Comparison of ENCODE assay signal across 14 cellular contexts in the genomic region with DNA sequence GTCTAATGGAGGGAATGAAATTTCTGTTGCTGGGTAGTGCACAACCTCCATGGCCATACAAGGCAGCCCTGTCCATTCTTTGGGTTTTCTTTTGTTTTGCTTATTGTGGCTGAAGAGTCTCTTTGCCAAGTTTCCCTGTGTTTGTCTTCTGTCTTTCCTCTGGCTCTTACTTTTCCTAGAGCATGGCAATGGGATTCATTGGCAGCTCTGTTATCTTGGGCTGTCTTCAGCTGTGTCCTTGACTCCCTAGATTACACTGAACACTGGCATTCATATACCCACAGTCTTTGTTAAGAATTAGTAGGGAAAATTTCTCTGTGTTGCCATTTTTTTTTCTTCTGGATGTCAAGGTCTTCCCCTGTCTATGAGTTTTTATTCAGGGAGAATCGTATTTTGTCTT. TPM values are rescaled to one million over a fixed set of nuclear protein-coding genes. Genes with fewer than 3 reads are reported as not detected.
A peak's percentile ranks its signal among the peaks of the same experiment; 100 is the strongest.
DNase-seq lines count a peak whose midpoint lies in the region; ATAC-seq and TF ChIP-seq lines count a peak whose summit lies in the region.
"Had no signal": no experiment of that assay in that cellular context is flagged by ENCODE, and none has a peak within 500 bp of the region (broad histone marks: within the 10 kb centered on the region; RNA-seq: fewer than 3 reads in every experiment).

No MANE protein-coding gene starts in this region.

- H3K4me1 ChIP-seq in heart left ventricle (peaks cover 0 to 17% (median 0%) of the 10 kb centered on the region in 12 donors), left ventricle myocardium inferior (peaks cover 6% of the 10 kb centered on the region), adrenal gland (replicated peaks in 1 of 2) (peaks cover 0 to 6% of the 10 kb centered on the region in 2 donors)

- DNase-seq in heart left ventricle (no peak), left ventricle myocardium inferior (no peak), adrenal gland (peak in 5 of 7 donors; percentile 32 to 51 (median 38)), fibroblast of pulmonary artery (ENCODE audit: low read depth) (peak; percentile 45), dorsolateral prefrontal cortex (no peak), islet precursor cell (no peak)
- DNase-seq: CD8-positive, alpha-beta T cell; COR-L47; DMS153; DMS79 treated with DMSO at 0.1 percent for 48 hours; GDM1; H7 had no signal

- no peak for TF ChIP-seq POLR2A in heart left ventricle (IDR thresholded peaks at IDR 0.05)
- TF ChIP-seq POLR2A in adrenal gland (IDR thresholded peaks at IDR 0.05) = no peak

- H3K4me3 ChIP-seq in heart left ventricle (no peak overlapping the region), left ventricle myocardium inferior (no peak overlapping the region), adrenal gland (no peak overlapping the region), fibroblast of pulmonary artery (replicated peaks; ENCODE audit: low read depth, low read length) (no peak overlapping the region), dorsolateral prefrontal cortex (no peak overlapping the region)
- H3K4me3 ChIP-seq: GM23338 had no signal

- no peaks in the 10 kb centered on the region for H3K36me3 ChIP-seq in heart left ventricle
- H3K36me3 ChIP-seq in left ventricle myocardium inferior = no peaks in the 10 kb centered on the region
- H3K36me3 ChIP-seq in adrenal gland (replicated peaks in 1 of 2) = no peaks in the 10 kb centered on the region

- H3K9me3 ChIP-seq in heart left ventricle (no peaks in the 10 kb centered on the region), left ventricle myocardium inferior (replicated peaks) (no peaks in the 10 kb centered on the region), adrenal gland (replicated peaks in 1 of 3) (no peaks in the 10 kb centered on the region)

- peak; percentile 38 to 71 (median 51) for ATAC-seq in heart left ventricle
- no peak for ATAC-seq in activated CD4-positive, CD25-positive, alpha-beta regulatory T cell treated with anti-CD3 and anti-CD28 coated beads, Interleukin-2, amount 50 U/mL, for 24 hours
- ATAC-seq: CD8-positive, alpha-beta T cell; GM23338 had no signal

- intact Hi-C loops in heart left ventricle (cut with DNase I) = loop anchor here in 1 of 10 donors (2.0 kb wide), 1 partner anchor 39 kb away; no protein-coding TSS in a partner anchor
- intact Hi-C loops in left ventricle myocardium inferior (cut with micrococcal nuclease) = no loop called here
- intact Hi-C loops in adrenal gland (cut with DNase I) = no loop called here
- intact Hi-C loops in dorsolateral prefrontal cortex (cut with DNase I) = no loop called here

- peak overlapping the region in 1 of 12 donors; percentile 22 for H3K27ac ChIP-seq in heart left ventricle
- H3K27ac ChIP-seq in left ventricle myocardium inferior (replicated peaks) = no peak overlapping the region
- H3K27ac ChIP-seq in adrenal gland = peak overlapping the region in 2 of 5 donors; percentile 16 to 40
- H3K27ac ChIP-seq in dorsolateral prefrontal cortex = no peak overlapping the region

- no peaks in the 10 kb centered on the region for H3K27me3 ChIP-seq in heart left ventricle
- no peaks in the 10 kb centered on the region for H3K27me3 ChIP-seq in left ventricle myocardium inferior (ENCODE audit: low read depth)
- H3K27me3 ChIP-seq in adrenal gland = no peaks in the 10 kb centered on the region
- no peaks in the 10 kb centered on the region for H3K27me3 ChIP-seq in dorsolateral prefrontal cortex

- no peak for TF ChIP-seq CTCF in heart left ventricle (IDR thresholded peaks at IDR 0.05)
- TF ChIP-seq CTCF in left ventricle myocardium inferior (IDR thresholded peaks at IDR 0.05; ENCODE audit: borderline replicate concordance) = no peak
- TF ChIP-seq CTCF in adrenal gland (IDR thresholded peaks at IDR 0.05) = no peak
- TF ChIP-seq CTCF in fibroblast of pulmonary artery (IDR thresholded peaks at IDR 0.05; ENCODE audit: low read length, missing control alignments) = no peak
- no peak for TF ChIP-seq CTCF in dorsolateral prefrontal cortex (IDR thresholded peaks at IDR 0.05 in 54 of 56, conservative IDR thresholded peaks at IDR 0.05 in 2 of 56; ENCODE audit: low read depth in 1 of 56, partially characterized antibody in 56 of 56)

- WGBS in heart left ventricle, 4 donors = 81 to 97% (median 88%) methylated on average over 1 of the region's 1 CpG
- 43 to 53% (median 46%) methylated on average over 1 of the region's 1 CpG for WGBS in adrenal gland, 4 donors

RNA-seq across cellular contexts. Expression of a gene that starts 16.1 kb away (rescaled TPM):
- total RNA-seq in heart left ventricle (10 to 100 TPM; 28.3 to 76.6 (median 62.0) TPM), left ventricle myocardium inferior (33.7 TPM), adrenal gland (10 to 100 TPM; 26.1 to 68.2 (median 44.2) TPM), dorsolateral prefrontal cortex (10 to 100 TPM; 13.2 to 33.0 (median 22.0) TPM)
- polyA plus RNA-seq in heart left ventricle (10 to 100 TPM; 10.9 to 71.5 TPM), adrenal gland (10 to 100 TPM in 2 of 3 donors, 1 to 10 TPM in 1; 9.1 to 31.6 (median 13.8) TPM)

Comparison
In these comparisons a context has a peak if more than half of its experiments do, and no peak if none do; other contexts are left out.
1. ATAC-seq: peak in heart left ventricle (4 of 4); none in activated CD4-positive, CD25-positive, alpha-beta regulatory T cell treated with anti-CD3 and anti-CD28 coated beads, Interleukin-2, amount 50 U/mL, for 24 hours (0 of 2).
2. DNase-seq: peak in adrenal gland (5 of 7) and fibroblast of pulmonary artery (single experiment); none in heart left ventricle (0 of 5), left ventricle myocardium inferior (single experiment), dorsolateral prefrontal cortex (0 of 10) and islet precursor cell (single experiment).